11 cellular contexts compared by ENCODE assay signal in genomic region chrX:110863883-110864282, GRCh38.
"Had no signal": no experiment of that assay in that cellular context is flagged by ENCODE, and none has a peak within 500 bp of the region (broad histone marks: within the 10 kb centered on the region; RNA-seq: fewer than 3 reads in every experiment).

No MANE protein-coding gene starts in this region.

- H3K27ac ChIP-seq: HL-60, KMS-11 had no signal

- H3K36me3 Mint-ChIP-seq: IgD-negative memory B cell had no signal

- H3K4me3 Mint-ChIP-seq: GM23338, H9, IgD-negative memory B cell had no signal

- H3K27ac Mint-ChIP-seq: GM23338, H9, IgD-negative memory B cell had no signal

- H3K4me1 Mint-ChIP-seq: GM23338, H9, IgD-negative memory B cell had no signal

- H3K9me3 Mint-ChIP-seq: GM23338, H9 had no signal

- ATAC-seq: GM23338, HepG2 had no signal

- DNase-seq: H9, HCEC 1CT, Karpas-422, KBM-7 had no signal

- FAIRE-seq: H1, H54, HepG2 had no signal
